ENCODE assay signal across 1 cellular context in the genomic region with DNA sequence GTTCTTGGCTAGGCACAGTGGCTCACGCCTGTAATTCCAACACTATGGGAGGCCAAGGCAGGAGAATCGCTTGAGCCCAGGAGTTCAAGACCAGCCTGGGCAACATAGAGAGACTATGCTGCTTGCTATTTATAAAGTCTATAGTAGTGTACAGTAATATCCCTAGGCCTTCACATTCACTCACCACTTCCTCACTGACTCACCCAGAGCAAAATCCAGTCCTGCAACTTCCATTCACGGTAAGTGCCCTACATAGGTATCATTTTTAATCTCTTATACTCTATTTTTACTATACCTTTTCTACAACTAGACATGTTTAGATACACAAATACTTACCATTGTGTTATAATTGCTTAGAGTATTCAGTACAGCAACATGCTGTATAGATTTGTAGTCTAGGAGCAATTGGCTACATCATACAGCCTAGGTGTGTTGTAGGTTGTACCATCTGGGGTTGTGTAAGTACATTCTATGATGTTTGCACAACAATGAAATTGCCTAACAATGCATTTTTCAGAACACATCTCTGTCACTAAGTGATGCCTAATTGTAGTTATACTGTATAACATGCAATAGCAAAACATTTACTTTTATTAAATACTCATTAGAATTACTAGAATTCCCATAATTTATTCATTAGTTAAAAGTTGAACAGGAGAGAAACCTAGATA.
TF ChIP-seq lines count a peak whose summit lies in the region.

No MANE protein-coding gene starts in this region.

TF ChIP-seq in HepG2, 621 proteins besides CTCF, POLR2A, EP300 and RAD21:
- TF ChIP-seq FOXA3 (CRISPR knock-in tag; IDR thresholded peaks at IDR 0.05) (no peak), CEBPB (IDR thresholded peaks at IDR 0.05; ENCODE audit: borderline replicate concordance, low read depth, low read length) (peak; percentile 49; the same call in 1 of the 2 replicates), ZMYM2 (CRISPR knock-in tag; IDR thresholded peaks at IDR 0.05) (no peak), SRSF4 (IDR thresholded peaks at IDR 0.05; ENCODE audit: low read depth, low read length, poor library complexity, severe bottlenecking) (no peak), ZFAT (CRISPR knock-in tag; conservative IDR thresholded peaks at IDR 0.05) (no peak), SNRNP70 (IDR thresholded peaks at IDR 0.05; ENCODE audit: low read depth, low read length) (no peak)
- TF ChIP-seq, protein P1, sequence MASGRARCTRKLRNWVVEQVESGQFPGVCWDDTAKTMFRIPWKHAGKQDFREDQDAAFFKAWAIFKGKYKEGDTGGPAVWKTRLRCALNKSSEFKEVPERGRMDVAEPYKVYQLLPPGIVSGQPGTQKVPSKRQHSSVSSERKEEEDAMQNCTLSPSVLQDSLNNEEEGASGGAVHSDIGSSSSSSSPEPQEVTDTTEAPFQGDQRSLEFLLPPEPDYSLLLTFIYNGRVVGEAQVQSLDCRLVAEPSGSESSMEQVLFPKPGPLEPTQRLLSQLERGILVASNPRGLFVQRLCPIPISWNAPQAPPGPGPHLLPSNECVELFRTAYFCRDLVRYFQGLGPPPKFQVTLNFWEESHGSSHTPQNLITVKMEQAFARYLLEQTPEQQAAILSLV (CRISPR knock-in tag; IDR thresholded peaks at IDR 0.05; ENCODE audit: borderline replicate concordance): no peak
TF ChIP-seq in HepG2: peak in this region for 1.
